Comparison of ENCODE assay signal across 9 cellular contexts in the genomic region with DNA sequence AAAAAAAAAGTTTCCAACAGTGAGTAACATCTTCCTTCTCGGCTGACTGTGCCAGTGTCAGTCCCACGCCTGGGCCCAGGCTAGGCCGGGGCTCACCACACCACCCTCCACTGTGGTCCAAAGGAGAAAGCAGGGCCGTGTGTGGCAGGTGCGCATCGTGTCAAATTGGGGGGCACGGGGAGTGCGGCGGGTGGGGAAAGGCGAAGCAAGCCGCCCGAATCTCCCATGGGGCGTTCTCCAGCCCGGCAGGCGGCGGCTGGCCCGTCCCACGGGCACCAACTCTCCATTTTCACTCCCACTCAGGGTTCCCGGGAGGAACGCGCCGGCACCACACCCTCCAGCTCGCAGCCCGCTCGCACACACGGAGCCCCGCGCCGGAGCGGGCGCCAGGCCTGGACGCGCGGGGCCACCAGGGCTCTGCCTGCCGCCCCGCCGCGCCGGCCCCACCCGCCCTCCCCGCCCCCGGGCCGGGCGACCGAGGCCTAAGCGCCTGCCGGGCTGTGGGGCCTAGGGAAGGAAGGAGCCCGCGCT. TPM values are rescaled to one million over a fixed set of nuclear protein-coding genes. Genes with fewer than 3 reads are reported as not detected.
DNase-seq lines count a peak whose midpoint lies in the region; ATAC-seq, FAIRE-seq and TF ChIP-seq lines count a peak whose summit lies in the region.
"Had no signal": no experiment of that assay in that cellular context is flagged by ENCODE, and none has a peak within 500 bp of the region (broad histone marks: within the 10 kb centered on the region; RNA-seq: fewer than 3 reads in every experiment).

No MANE protein-coding gene starts in this region.

- H3K4me1 Mint-ChIP-seq in brain: peaks cover 48% of the 10 kb centered on the region

- TF ChIP-seq CTCF in brain (conservative IDR thresholded peaks at IDR 0.05) (no peak), keratinocyte (optimal IDR thresholded peaks at IDR 0.05 in 1 of 3, IDR thresholded peaks at IDR 0.05 in 1 of 3, conservative IDR thresholded peaks at IDR 0.05 in 1 of 3; ENCODE audit: extremely low read depth in 1 of 3, insufficient read depth in 2 of 3, low read length in 3 of 3) (no peak)

- H3K79me2 ChIP-seq in keratinocyte (ENCODE audit: control insufficient read depth, insufficient read depth, low read length): peaks cover 44% of the 10 kb centered on the region

- H3K9me1 ChIP-seq in keratinocyte (ENCODE audit: control insufficient read depth, extremely low read depth, insufficient read depth, low read length): no peaks in the 10 kb centered on the region

- H3K9ac ChIP-seq in keratinocyte (ENCODE audit: control insufficient read depth, extremely low read depth, insufficient read depth, low read length): peak overlapping the region; percentile 96

- peak overlapping the region; percentile 90 for H3K27ac ChIP-seq in keratinocyte (ENCODE audit: control insufficient read depth, insufficient read depth, low read length)

- H2AFZ ChIP-seq in keratinocyte (ENCODE audit: control insufficient read depth, low read length): peak overlapping the region; percentile 55

- peak; percentile 56 for DNase-seq in DMS 273 (lab: John Stamatoyannopoulos, UW; ENCODE audit: unreplicated experiment)
- no peak for DNase-seq in DMS 273 treated with DMSO at 0.1 percent for 48 hours (lab: John Stamatoyannopoulos, UW)
- peak; percentile 10 for DNase-seq in T-helper 22 cell (ENCODE audit: low read depth)
- DNase-seq in keratinocyte (ENCODE audit: low read depth, low spot score): no peak
- DNase-seq in stimulated activated CD4-positive, alpha-beta T cell treated with anti-CD3 and anti-CD28 coated beads, Interleukin-15, amount 100 ng/mL, for 48 hours (ENCODE audit: low read depth in 2 of 2): peak; percentile 57 to 59
- no peak for DNase-seq in middle frontal gyrus (ENCODE audit: extremely low spot score, low spot score)

- no peak for FAIRE-seq in keratinocyte (lab: Jason Lieb, UNC)
- FAIRE-seq: A204.1 had no signal

- peaks cover 11% of the 10 kb centered on the region for H3K36me3 Mint-ChIP-seq in brain

- peak; percentile 1 for ATAC-seq in HG03103 (IDR thresholded peaks at IDR 0.05; ENCODE audit: low read depth, unreplicated experiment)

- dilution Hi-C loops in keratinocyte (cut with MboI; ENCODE audit: extremely low pct_ligation_motif_present, low sequenced_read_pairs): no loop called here

- H3K27ac Mint-ChIP-seq in brain: peak overlapping the region in 4 of 5 experiments; percentile 88 to 97 (median 92)

- peaks cover 0 to 2% (median 2%) of the 10 kb centered on the region in 5 experiments for H3K9me3 Mint-ChIP-seq in brain

- peaks cover 4% of the 10 kb centered on the region for H3K27me3 Mint-ChIP-seq in brain

- H3K4me3 Mint-ChIP-seq in brain: peak overlapping the region; percentile 83 to 96 (median 87)

- H4K20me1 ChIP-seq in keratinocyte (ENCODE audit: control insufficient read depth, extremely low read depth, insufficient read depth, low read length): no peaks in the 10 kb centered on the region

- H3K4me1 ChIP-seq in keratinocyte (ENCODE audit: control insufficient read depth, extremely low read depth, insufficient read depth, low read length): peaks cover 27% of the 10 kb centered on the region

- peak overlapping the region; percentile 89 for H3K4me2 ChIP-seq in keratinocyte (ENCODE audit: control insufficient read depth, extremely low read depth, insufficient read depth, low read depth, low read length)

- H3K4me3 ChIP-seq in keratinocyte (ENCODE audit: control insufficient read depth in 2 of 3, extremely low read depth in 1 of 3, insufficient read depth in 2 of 3, low read depth in 1 of 3, low read length in 3 of 3): peak overlapping the region; percentile 70 to 85 (median 75)

- no peaks in the 10 kb centered on the region for H3K9me3 ChIP-seq in keratinocyte (ENCODE audit: control insufficient read depth, low read depth, low read length)

- no peaks in the 10 kb centered on the region for H3K36me3 ChIP-seq in keratinocyte (ENCODE audit: control insufficient read depth in 2 of 2, extremely low read depth in 1 of 2, insufficient read depth in 2 of 2, low read length in 2 of 2)

- no peaks in the 10 kb centered on the region for H3K27me3 ChIP-seq in keratinocyte (ENCODE audit: control insufficient read depth, extremely low read depth, insufficient read depth, low read length)

RNA-seq across cellular contexts. Expression of a gene that starts 0.6 kb away (rescaled TPM):
- 0.83 TPM for polyA plus RNA-seq in brain (ENCODE audit: insufficient read depth, low read depth, low replicate concordance)
- polyA plus RNA-seq in keratinocyte: 7.3 to 14.3 TPM (median 12.0 TPM) in 3 replicates
- polyA plus RNA-seq in keratinocyte (2011; ENCODE audit: low read depth): 63.5 TPM
- polyA plus RNA-seq in keratinocyte (2011; cell fraction: cytosol; rRNA removed): 3.5 and 8.3 TPM in 2 replicates
- polyA plus RNA-seq in keratinocyte (2011; cell fraction: nucleus; rRNA removed): 13.5 and 24.4 TPM in 2 replicates
- polyA plus RNA-seq in keratinocyte (2012; ENCODE audit: low replicate concordance): 10.9 and 11.0 TPM in 2 replicates
- polyA minus RNA-seq in keratinocyte: 1.2 to 35.0 TPM (median 9.6 TPM) in 3 replicates
- 7.1 TPM for polyA minus RNA-seq in keratinocyte (2011; cell fraction: cytosol; rRNA and poly(A)+ RNA removed)
- 22.8 and 71.7 TPM in 2 replicates for polyA minus RNA-seq in keratinocyte (2011; cell fraction: nucleus; rRNA and poly(A)+ RNA removed)

Comparison
In these comparisons a context has a peak if more than half of its experiments do, and no peak if none do; other contexts are left out.
1. DNase-seq: peak in DMS 273 (single experiment), T-helper 22 cell (single experiment) and stimulated activated CD4-positive, alpha-beta T cell treated with anti-CD3 and anti-CD28 coated beads, Interleukin-15, amount 100 ng/mL, for 48 hours (2 of 2); none in DMS 273 treated with DMSO at 0.1 percent for 48 hours (single experiment), keratinocyte (single experiment) and middle frontal gyrus (single experiment).